ENCODE assay signal across 13 cellular contexts in genomic region chr13:42001580-42001979, GRCh38. TPM values are rescaled to one million over a fixed set of nuclear protein-coding genes. Genes with fewer than 3 reads are reported as not detected.
A peak's percentile ranks its signal among the peaks of the same experiment; 100 is the strongest.
DNase-seq lines count a peak whose midpoint lies in the region; ATAC-seq and TF ChIP-seq lines count a peak whose summit lies in the region.
"Had no signal": no experiment of that assay in that cellular context is flagged by ENCODE, and none has a peak within 500 bp of the region (broad histone marks: within the 10 kb centered on the region; RNA-seq: fewer than 3 reads in every experiment).

No MANE protein-coding gene starts in this region.

- intact Hi-C loops in dorsolateral prefrontal cortex (cut with DNase I): no loop called here

- no peak overlapping the region for H4K91ac ChIP-seq in neuronal stem cell (ENCODE audit: low read depth, low read length, poor library complexity)

- no peaks in the 10 kb centered on the region for H3K36me3 ChIP-seq in neuronal stem cell (replicated peaks in 1 of 2; ENCODE audit: control insufficient read depth in 2 of 2, insufficient read depth in 2 of 2, low read length in 2 of 2)
- H3K36me3 ChIP-seq: stomach had no signal

- H3K18ac ChIP-seq in neuronal stem cell (ENCODE audit: low read length): peak overlapping the region; percentile 78

- H2AK5ac ChIP-seq in neuronal stem cell (ENCODE audit: low read depth, low read length): no peak overlapping the region

- no peaks in the 10 kb centered on the region for H3K79me1 ChIP-seq in neuronal stem cell (ENCODE audit: low read depth, low read length)

- whole genome bisulfite sequencing in neuronal stem cell (ENCODE audit: extremely low coverage in 2 of 2, insufficient read length in 2 of 2, insufficient replicate concordance in 1 of 2), 2 donors: no CpG with 5 or more reads among the region's 6 CpGs

- H4K8ac ChIP-seq in neuronal stem cell (ENCODE audit: low read depth, low read length): no peak overlapping the region

- H3K27ac ChIP-seq in neuronal stem cell (replicated peaks; ENCODE audit: low read length) (no peak overlapping the region), dorsolateral prefrontal cortex (no peak overlapping the region)
- H3K27ac ChIP-seq: epithelial cell of prostate, stomach had no signal

- no peak overlapping the region for H3K9ac ChIP-seq in neuronal stem cell (ENCODE audit: low read depth, low read length, poor library complexity)

- peaks cover 5 to 7% of the 10 kb centered on the region in 2 donors for H3K4me1 ChIP-seq in neuronal stem cell (ENCODE audit: control insufficient read depth in 2 of 2, insufficient read depth in 1 of 2, low read depth in 1 of 2, low read length in 2 of 2)

- no peak overlapping the region for H3K23ac ChIP-seq in neuronal stem cell (ENCODE audit: low read depth, low read length, poor library complexity)

- no peak overlapping the region for H2BK120ac ChIP-seq in neuronal stem cell (ENCODE audit: low read depth, low read length)

- H3K4me3 ChIP-seq in epithelial cell of proximal tubule (ENCODE audit: low read depth, low read length) (no peak overlapping the region), neuronal stem cell (ENCODE audit: low read length in 2 of 2) (no peak overlapping the region), dorsolateral prefrontal cortex (no peak overlapping the region)
- H3K4me3 ChIP-seq: stomach had no signal

- TF ChIP-seq CTCF in epithelial cell of proximal tubule (conservative IDR thresholded peaks at IDR 0.05; ENCODE audit: low read depth, low read length) (no peak), dorsolateral prefrontal cortex (IDR thresholded peaks at IDR 0.05 in 54 of 56, conservative IDR thresholded peaks at IDR 0.05 in 2 of 56; ENCODE audit: low read depth in 1 of 56, partially characterized antibody in 56 of 56) (no peak)

- H3K9me3 ChIP-seq in neuronal stem cell (replicated peaks in 1 of 2; ENCODE audit: control insufficient read depth in 2 of 2, insufficient read depth in 1 of 2, low read depth in 1 of 2, low read length in 2 of 2): no peaks in the 10 kb centered on the region
- H3K9me3 ChIP-seq: stomach had no signal

- ATAC-seq in GM19035 (IDR thresholded peaks at IDR 0.05; ENCODE audit: unreplicated experiment) (no peak), GM18873 (IDR thresholded peaks at IDR 0.05; ENCODE audit: low FRiP score, unreplicated experiment) (no peak)

- no peak overlapping the region for H2BK5ac ChIP-seq in neuronal stem cell (ENCODE audit: low read length)

- H3K27me3 ChIP-seq in neuronal stem cell (ENCODE audit: control insufficient read depth in 3 of 3, insufficient read depth in 3 of 3, low read depth in 1 of 3, low read length in 3 of 3): peaks cover 0 to 20% (median 0%) of the 10 kb centered on the region in 3 experiments
- peaks cover 0 to 4% (median 0%) of the 10 kb centered on the region in 45 donors for H3K27me3 ChIP-seq in dorsolateral prefrontal cortex
- H3K27me3 ChIP-seq: stomach had no signal

- DNase-seq in EH (ENCODE audit: low read depth) (peak; percentile 83), NCI-H2227 treated with DMSO at 0.1 percent for 48 hours (lab: John Stamatoyannopoulos, UW) (peak; percentile 28), epithelial cell of proximal tubule (ENCODE audit: low read depth) (peak; percentile 36), neuronal stem cell (ENCODE audit: low spot score) (no peak), dorsolateral prefrontal cortex (no peak), NCI-H1436 treated with DMSO at 0.1 percent for 48 hours (lab: John Stamatoyannopoulos, UW) (no peak)
- DNase-seq: activated naive CD4-positive, alpha-beta T cell treated with anti-CD3 and anti-CD28 coated beads, Interleukin-2, amount 10 ng/mL, durations not matched to agents 7 days and 5 days; NCI-H187; SHP77; stomach had no signal

- H2AFZ ChIP-seq in neuronal stem cell (ENCODE audit: low read length): peak overlapping the region; percentile 74

- no peak overlapping the region for H3K4ac ChIP-seq in neuronal stem cell (ENCODE audit: low read length)

- H2BK15ac ChIP-seq in neuronal stem cell (ENCODE audit: low read length): no peak overlapping the region

- no peak overlapping the region for H3K4me2 ChIP-seq in neuronal stem cell (ENCODE audit: insufficient read depth, low read length, poor library complexity, severe bottlenecking)

- no peak overlapping the region for H2BK12ac ChIP-seq in neuronal stem cell (ENCODE audit: low read length)

- no peak overlapping the region for H3K14ac ChIP-seq in neuronal stem cell (ENCODE audit: low read length)

RNA-seq across cellular contexts. Expression of gene VWA8, which starts 40.7 kb away (rescaled TPM):
- total RNA-seq in epithelial cell of proximal tubule: 9.8 and 12.7 TPM in 2 replicates
- polyA plus RNA-seq in neuronal stem cell (2013, experiment 1 of 2): 5.0 TPM
- 5.3 TPM for polyA plus RNA-seq in neuronal stem cell (2013, experiment 2 of 2)
- total RNA-seq in dorsolateral prefrontal cortex: 10 to 100 TPM; 24.4 to 44.0 (median 32.0) TPM

RNA-seq across cellular contexts. Expression of gene DGKH, which starts 46.9 kb away (rescaled TPM):
- total RNA-seq in epithelial cell of proximal tubule: 10.0 and 10.3 TPM in 2 replicates
- 2.9 TPM for polyA plus RNA-seq in neuronal stem cell (2013, experiment 1 of 2)
- 3.1 TPM for polyA plus RNA-seq in neuronal stem cell (2013, experiment 2 of 2)
- 10 to 100 TPM; 15.4 to 45.9 (median 29.1) TPM for total RNA-seq in dorsolateral prefrontal cortex

Comparison
In these comparisons a context has a peak if more than half of its experiments do, and no peak if none do; other contexts are left out.
1. DNase-seq: peak in EH (single experiment), NCI-H2227 treated with DMSO at 0.1 percent for 48 hours (single experiment) and epithelial cell of proximal tubule (single experiment); none in neuronal stem cell (single experiment), dorsolateral prefrontal cortex (0 of 10) and NCI-H1436 treated with DMSO at 0.1 percent for 48 hours (single experiment).